Comparison of ENCODE assay signal across 2 cellular contexts in the genomic region with DNA sequence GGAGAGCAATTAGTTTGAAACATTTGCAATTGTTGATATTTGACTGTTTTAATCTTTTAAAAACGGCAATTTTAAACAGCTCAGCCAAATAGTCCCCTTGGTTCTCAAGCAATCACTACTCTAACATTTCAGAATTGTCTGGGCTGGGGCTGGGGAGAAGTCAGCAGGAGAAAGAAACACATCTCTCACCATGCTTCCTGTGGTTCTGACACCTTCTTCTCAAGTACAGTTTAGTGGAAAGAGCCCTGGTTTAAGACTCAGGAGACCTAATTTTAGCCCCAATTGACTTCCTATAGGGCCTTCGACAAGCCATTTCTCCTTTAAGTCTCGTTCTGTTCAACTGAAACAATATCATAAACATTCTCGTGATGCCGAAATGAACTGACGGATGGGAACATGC.
TF ChIP-seq lines count a peak whose summit lies in the region.

No MANE protein-coding gene starts in this region.

TF ChIP-seq in SK-N-SH, 30 proteins besides CTCF, POLR2A, EP300 and RAD21 (continued from another document):
- TF ChIP-seq, protein P1, sequence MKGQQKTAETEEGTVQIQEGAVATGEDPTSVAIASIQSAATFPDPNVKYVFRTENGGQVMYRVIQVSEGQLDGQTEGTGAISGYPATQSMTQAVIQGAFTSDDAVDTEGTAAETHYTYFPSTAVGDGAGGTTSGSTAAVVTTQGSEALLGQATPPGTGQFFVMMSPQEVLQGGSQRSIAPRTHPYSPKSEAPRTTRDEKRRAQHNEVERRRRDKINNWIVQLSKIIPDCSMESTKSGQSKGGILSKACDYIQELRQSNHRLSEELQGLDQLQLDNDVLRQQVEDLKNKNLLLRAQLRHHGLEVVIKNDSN (IDR thresholded peaks at IDR 0.05; ENCODE audit: borderline replicate concordance, low read depth), result no peak
- no peak for TF ChIP-seq POLR2AphosphoS5 (IDR thresholded peaks at IDR 0.05; ENCODE audit: low read depth, low read length)
- no peak for TF ChIP-seq FOXM1 (IDR thresholded peaks at IDR 0.05; ENCODE audit: low read depth)
- no peak for TF ChIP-seq RFX5 (IDR thresholded peaks at IDR 0.05; ENCODE audit: low read length)
- no peak for TF ChIP-seq SIN3A (IDR thresholded peaks at IDR 0.05; ENCODE audit: borderline replicate concordance, low read depth, low read length)
- TF ChIP-seq MEF2A (IDR thresholded peaks at IDR 0.05; ENCODE audit: borderline replicate concordance, low read depth), result no peak
- TF ChIP-seq FOSL2 (IDR thresholded peaks at IDR 0.05; ENCODE audit: borderline replicate concordance, low read depth), result no peak

TF ChIP-seq in SK-N-SH treated with all-trans-retinoic acid at 6 μM for 48 hours, 23 proteins besides CTCF, POLR2A, EP300 and RAD21 (continued from another document):
- no peak for TF ChIP-seq PATZ1 (CRISPR knock-in tag; IDR thresholded peaks at IDR 0.05; ENCODE audit: borderline replicate concordance)
TF ChIP-seq in SK-N-SH treated with all-trans-retinoic acid at 6 μM for 48 hours: peak in this region for 0.
